ENCODE assay signal across 8 cellular contexts in the genomic region with DNA sequence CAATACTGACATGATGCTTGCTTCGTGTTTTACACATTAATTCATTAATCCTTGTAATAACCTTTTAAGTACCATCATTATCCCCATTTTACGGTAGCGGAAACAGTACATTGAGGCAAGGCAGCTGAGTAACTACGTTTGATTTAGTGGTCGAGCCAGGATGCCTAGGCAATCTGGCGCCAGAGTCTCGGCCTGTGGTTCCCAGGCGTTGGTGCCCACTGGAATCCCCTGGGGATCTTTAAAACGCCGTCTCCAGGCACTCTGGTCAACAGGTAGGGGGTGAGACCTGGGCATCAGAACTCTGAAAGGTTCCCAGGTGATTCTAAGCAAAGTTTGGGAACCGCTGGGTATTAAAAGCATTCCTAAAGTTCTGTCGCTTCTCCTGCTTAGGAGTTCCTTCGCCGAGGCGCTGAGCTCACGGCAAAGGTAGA. TPM values are rescaled to one million over a fixed set of nuclear protein-coding genes. Genes with fewer than 3 reads are reported as not detected.
A peak's percentile ranks its signal among the peaks of the same experiment; 100 is the strongest.
DNase-seq lines count a peak whose midpoint lies in the region; ATAC-seq and TF ChIP-seq lines count a peak whose summit lies in the region.

No MANE protein-coding gene starts in this region.

- H3K27me3 Mint-ChIP-seq in nephron (ENCODE audit: low read depth), result peaks cover 8% of the 10 kb centered on the region

- no peak for TF ChIP-seq POLR2A in NB4 (IDR thresholded peaks at IDR 0.05; ENCODE audit: extremely low read depth, insufficient read length)

- H3K4me3 ChIP-seq in NB4 (ENCODE audit: low read depth, low read length), result peak overlapping the region; percentile 74
- peak overlapping the region; percentile 57 to 99 (median 93) for H3K4me3 ChIP-seq in dorsolateral prefrontal cortex

- intact Hi-C loops in dorsolateral prefrontal cortex (cut with DNase I), result loop anchor here in 1 of 2 donors (5.0 kb wide), 1 partner anchor 1850 kb away; a partner anchor contains a TSS

- H3K27me3 ChIP-seq in dorsolateral prefrontal cortex, result no peaks in the 10 kb centered on the region

- H3K4me3 Mint-ChIP-seq in nephron, result peak overlapping the region; percentile 81 to 85 (median 85)

- peak overlapping the region in 55 of 59 donors; percentile 23 to 92 (median 80) for H3K27ac ChIP-seq in dorsolateral prefrontal cortex

- no peaks in the 10 kb centered on the region for H3K36me3 Mint-ChIP-seq in nephron (ENCODE audit: low read depth)

- ATAC-seq in HG02759 (IDR thresholded peaks at IDR 0.05; ENCODE audit: unreplicated experiment) (no peak), HG03457 (IDR thresholded peaks at IDR 0.05; ENCODE audit: unreplicated experiment) (no peak), HG03469 (IDR thresholded peaks at IDR 0.05; ENCODE audit: unreplicated experiment) (no peak)

- H3K4me1 Mint-ChIP-seq in nephron, result peaks cover 8% of the 10 kb centered on the region

- peak overlapping the region in 2 of 3 experiments; percentile 12 to 38 for H3K27ac Mint-ChIP-seq in nephron

- H3K9me3 Mint-ChIP-seq in nephron, result no peaks in the 10 kb centered on the region

- DNase-seq in DMS79 (lab: John Stamatoyannopoulos, UW) (peak; percentile 53), NB4 (ENCODE audit: low read depth) (no peak), dorsolateral prefrontal cortex (no peak), GM13976 (ENCODE audit: low spot score) (no peak)

- in situ Hi-C loops in GM13976 (cut with MboI; ENCODE audit: low sequenced_read_pairs, unreplicated experiment), result no loop called here

- TF ChIP-seq CTCF in NB4 (IDR thresholded peaks at IDR 0.05; ENCODE audit: low read depth, low read length) (no peak), dorsolateral prefrontal cortex (IDR thresholded peaks at IDR 0.05 in 54 of 56, conservative IDR thresholded peaks at IDR 0.05 in 2 of 56; ENCODE audit: low read depth in 1 of 56, partially characterized antibody in 56 of 56) (no peak), nephron (IDR thresholded peaks at IDR 0.05; ENCODE audit: unreplicated experiment in 3 of 3) (no peak), GM13976 (IDR thresholded peaks at IDR 0.05; ENCODE audit: borderline replicate concordance, control extremely low read depth, extremely low read depth, insufficient read depth, missing control alignments) (no peak)

RNA-seq across cellular contexts. Expression of a gene that starts 1.0 kb away (rescaled TPM):
- total RNA-seq in dorsolateral prefrontal cortex, result 10 to 100 TPM; 21.4 to 50.2 (median 35.4) TPM
